In genomic region chr17:27281438-27281837, GRCh38 we compare ENCODE assay signal across 12 cellular contexts. TPM values are rescaled to one million over a fixed set of nuclear protein-coding genes. Genes with fewer than 3 reads are reported as not detected.
DNase-seq lines count a peak whose midpoint lies in the region; ATAC-seq and TF ChIP-seq lines count a peak whose summit lies in the region.
"Had no signal": no experiment of that assay in that cellular context is flagged by ENCODE, and none has a peak within 500 bp of the region (broad histone marks: within the 10 kb centered on the region; RNA-seq: fewer than 3 reads in every experiment).

No MANE protein-coding gene starts in this region.

- H3K36me3 ChIP-seq in SU-DHL-6 (ENCODE audit: low read length): no peaks in the 10 kb centered on the region
- no peaks in the 10 kb centered on the region for H3K36me3 ChIP-seq in upper lobe of left lung
- H3K36me3 ChIP-seq: BLaER1, SJSA1 had no signal

- no peaks in the 10 kb centered on the region for H3K79me2 ChIP-seq in SU-DHL-6 (ENCODE audit: insufficient read depth, low read length)

- ATAC-seq in memory B cell (ENCODE audit: low read depth) (no peak), upper lobe of left lung (ENCODE audit: low FRiP score in 2 of 2) (no peak), GM21367 (IDR thresholded peaks at IDR 0.05; ENCODE audit: unreplicated experiment) (no peak)

- H3K27me3 Mint-ChIP-seq in memory B cell: no peaks in the 10 kb centered on the region

- H3K9me3 ChIP-seq in SU-DHL-6 (ENCODE audit: insufficient read depth, low read length): no peaks in the 10 kb centered on the region
- H3K9me3 ChIP-seq in upper lobe of left lung: no peaks in the 10 kb centered on the region
- H3K9me3 ChIP-seq: BLaER1, SJSA1 had no signal

- no peak for TF ChIP-seq CTCF in HL-60 (IDR thresholded peaks at IDR 0.05; ENCODE audit: insufficient read depth, low read length)
- TF ChIP-seq CTCF in SU-DHL-6 (IDR thresholded peaks at IDR 0.05; ENCODE audit: insufficient read depth, low read length, poor library complexity, severe bottlenecking): no peak
- TF ChIP-seq CTCF in upper lobe of left lung (IDR thresholded peaks at IDR 0.05): no peak

- H3K27ac ChIP-seq in HL-60 (replicated peaks): peak overlapping the region; percentile 58
- no peak overlapping the region for H3K27ac ChIP-seq in SU-DHL-6 (ENCODE audit: low read depth, low read length)
- H3K27ac ChIP-seq in upper lobe of left lung: peak overlapping the region; percentile 51 to 82 (median 61)
- H3K27ac ChIP-seq: BLaER1, SJSA1 had no signal

- peak overlapping the region; percentile 90 for H3K27ac Mint-ChIP-seq in memory B cell

- H3K4me2 ChIP-seq in SU-DHL-6 (ENCODE audit: low read depth, low read length, poor library complexity, severe bottlenecking): peak overlapping the region; percentile 12
- H3K4me2 ChIP-seq: BLaER1 had no signal

- H3K27me3 ChIP-seq in HL-60 (ENCODE audit: insufficient read depth, poor library complexity, severe bottlenecking): no peaks in the 10 kb centered on the region
- H3K27me3 ChIP-seq in SU-DHL-6 (ENCODE audit: low read length): no peaks in the 10 kb centered on the region
- H3K27me3 ChIP-seq in upper lobe of left lung: no peaks in the 10 kb centered on the region
- H3K27me3 ChIP-seq: BLaER1, SJSA1 had no signal

- no peak overlapping the region for H3K9ac ChIP-seq in SU-DHL-6 (ENCODE audit: low read length)
- H3K9ac ChIP-seq: BLaER1 had no signal

- 63 to 78% methylated on average over 3 of the region's 3 CpGs for whole genome bisulfite sequencing in upper lobe of left lung, 2 donors

- DNase-seq in HL-60 (ENCODE audit: low read depth in 1 of 2, low spot score in 1 of 2) (no peak), memory B cell (ENCODE audit: low spot score in 2 of 2) (no peak), upper lobe of left lung (no peak), erythroblast (lab: John Stamatoyannopoulos, UW) (no peak), NCI-H2029 treated with DMSO at 0.1 percent for 48 hours (lab: John Stamatoyannopoulos, UW) (no peak)
- DNase-seq: NCI-H1930, NCI-H2171 treated with DMSO at 0.1 percent for 48 hours, NCI-H510A had no signal

- H3K4me1 ChIP-seq in upper lobe of left lung: peaks cover 30 to 41% (median 31%) of the 10 kb centered on the region in 4 donors
- H3K4me1 ChIP-seq: SJSA1 had no signal

- no peaks in the 10 kb centered on the region for H3K9me3 Mint-ChIP-seq in memory B cell

- H2AFZ ChIP-seq in SU-DHL-6 (ENCODE audit: low read depth, low read length, severe bottlenecking): no peak overlapping the region

- no peaks in the 10 kb centered on the region for H4K20me1 ChIP-seq in SU-DHL-6 (ENCODE audit: low read depth, low read length)
- H4K20me1 ChIP-seq: BLaER1 had no signal

- H3K9me2 ChIP-seq in SU-DHL-6 (replicated peaks; ENCODE audit: insufficient read depth, low read length): no peaks in the 10 kb centered on the region

- peak overlapping the region; percentile 18 for H3K4me3 Mint-ChIP-seq in memory B cell

- peaks cover 27% of the 10 kb centered on the region for H3K4me1 Mint-ChIP-seq in memory B cell

- TF ChIP-seq EP300 in upper lobe of left lung (IDR thresholded peaks at IDR 0.05): no peak

- no peak for TF ChIP-seq POLR2A in upper lobe of left lung (IDR thresholded peaks at IDR 0.05)
- no peak for TF ChIP-seq POLR2A in erythroblast (IDR thresholded peaks at IDR 0.05; ENCODE audit: low read length)

- no peaks in the 10 kb centered on the region for H3K36me3 Mint-ChIP-seq in memory B cell

- no peaks in the 10 kb centered on the region for H3F3A ChIP-seq in SU-DHL-6 (ENCODE audit: insufficient read depth)

- H3K4me3 ChIP-seq in HL-60 (replicated peaks; ENCODE audit: insufficient read depth, low read length) (no peak overlapping the region), SU-DHL-6 (ENCODE audit: insufficient read depth, low read length, poor library complexity, severe bottlenecking) (no peak overlapping the region), upper lobe of left lung (no peak overlapping the region)
- H3K4me3 ChIP-seq: BLaER1, SJSA1 had no signal

RNA-seq across cellular contexts. Expression of gene WSB1, which starts 12.5 kb away (rescaled TPM):
- total RNA-seq in upper lobe of left lung: 100 to 1,000 TPM; 261 to 514 (median 328) TPM
